Comparison of ENCODE assay signal across 12 cellular contexts in the genomic region with DNA sequence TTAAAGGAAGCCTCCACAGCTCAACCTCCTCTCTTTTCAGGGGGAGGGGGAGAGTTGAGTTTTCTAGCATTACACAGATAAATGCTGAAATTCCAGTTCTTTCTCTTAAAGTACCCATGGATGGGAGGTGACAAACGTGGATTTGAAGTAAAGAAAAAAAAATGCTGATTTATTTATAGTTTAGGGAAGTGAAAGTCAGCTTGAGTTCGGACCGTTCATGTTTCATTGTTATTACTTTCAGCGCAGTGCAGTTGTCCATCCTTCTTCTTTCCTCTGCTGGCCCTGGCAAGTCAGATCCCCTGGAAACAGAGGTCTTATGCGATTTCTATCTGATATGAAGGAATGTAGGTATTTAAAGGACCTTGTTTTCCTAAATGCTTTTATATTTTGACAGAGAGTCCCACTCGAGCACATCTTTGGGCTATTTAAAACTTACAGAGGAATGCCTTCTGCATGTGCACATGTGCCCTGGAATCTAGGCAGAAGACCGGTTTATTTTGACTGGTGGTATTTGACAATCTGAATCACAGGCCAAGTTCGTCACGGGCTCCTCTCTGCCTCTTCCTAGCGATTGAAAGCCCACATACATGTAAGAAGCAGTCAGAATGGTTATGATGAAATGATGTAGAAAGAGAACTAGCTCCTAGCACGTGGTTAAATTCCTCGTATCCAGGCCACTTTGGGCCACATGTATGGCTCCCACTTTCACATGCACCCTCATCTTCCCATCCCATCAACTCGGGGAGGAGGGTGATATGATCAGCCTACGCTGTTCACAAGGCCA.
DNase-seq lines count a peak whose midpoint lies in the region; ATAC-seq, FAIRE-seq and TF ChIP-seq lines count a peak whose summit lies in the region.
"Had no signal": no experiment of that assay in that cellular context is flagged by ENCODE, and none has a peak within 500 bp of the region (broad histone marks: within the 10 kb centered on the region; RNA-seq: fewer than 3 reads in every experiment).

No MANE protein-coding gene starts in this region.

- no peaks in the 10 kb centered on the region for H3K36me3 Mint-ChIP-seq in CD8-positive, alpha-beta memory T cell
- H3K36me3 Mint-ChIP-seq in activated naive CD4-positive, alpha-beta T cell treated with anti-CD3 and anti-CD28 coated beads, Interleukin-2, amount 10 ng/mL, durations not matched to agents 7 days and 5 days, result no peaks in the 10 kb centered on the region
- no peaks in the 10 kb centered on the region for H3K36me3 Mint-ChIP-seq in CD4-positive, alpha-beta memory T cell

- no peaks in the 10 kb centered on the region for H3K36me3 ChIP-seq in GM23248 (ENCODE audit: low read depth)
- H3K36me3 ChIP-seq in HepG2 (replicated peaks in 1 of 2; ENCODE audit: control insufficient read depth in 1 of 2, insufficient read depth in 2 of 2, low read length in 2 of 2), result no peaks in the 10 kb centered on the region
- H3K36me3 ChIP-seq in CD8-positive, alpha-beta memory T cell (ENCODE audit: insufficient read depth, low read length), result no peaks in the 10 kb centered on the region
- H3K36me3 ChIP-seq in CD4-positive, alpha-beta memory T cell (ENCODE audit: insufficient read depth, low read length), result no peaks in the 10 kb centered on the region
- H3K36me3 ChIP-seq: prostate gland had no signal

- no peaks in the 10 kb centered on the region for H3K9me2 ChIP-seq in GM23248 (ENCODE audit: insufficient read depth)

- H3K4me1 ChIP-seq in GM23248 (ENCODE audit: insufficient read depth) (peaks cover 13% of the 10 kb centered on the region), HepG2 (ENCODE audit: insufficient read depth, low read length) (no peaks in the 10 kb centered on the region)
- no peaks in the 10 kb centered on the region for H3K4me1 ChIP-seq in CD8-positive, alpha-beta memory T cell (ENCODE audit: insufficient read depth, low read length)
- H3K4me1 ChIP-seq in CD4-positive, alpha-beta memory T cell (ENCODE audit: insufficient read depth, low read length), result no peaks in the 10 kb centered on the region
- H3K4me1 ChIP-seq: prostate gland had no signal

- no TSS peak for BruUV-seq in HepG2 (replicated peaks; lab: Mats Ljungman, UMichigan)

- peaks cover 7% of the 10 kb centered on the region; the same call in 1 of the 2 replicates for H3F3A ChIP-seq in GM23248 (ENCODE audit: insufficient read depth)

- WGBS in GM23248 (ENCODE audit: low coverage in 1 of 2, low lambda C conversion rate in 2 of 2, missing lambda C conversion rate in 2 of 2), 2 experiments, result 61 to 63% methylated on average over 14 of the region's 14 CpGs
- WGBS in HepG2 (ENCODE audit: low lambda C conversion rate), result 12% methylated on average over 13 of the region's 14 CpGs

- TF ChIP-seq EP300 in HepG2 (IDR thresholded peaks at IDR 0.05; ENCODE audit: low read depth in 2 of 2, low read length in 2 of 2) (no peak), HepG2 (CRISPR knock-in tag; IDR thresholded peaks at IDR 0.05; ENCODE audit: borderline replicate concordance) (no peak)

- in situ Hi-C loops in GM23248 (cut with MboI) (no loop called here), HepG2 (cut with HindIII; ENCODE audit: extremely low pct_ligation_motif_present, low pct_unique_long_range_greater_than_20kb) (no loop called here)

- peaks cover 0 to 8% (median 4%) of the 10 kb centered on the region in 5 donors for H3K9me3 Mint-ChIP-seq in CD8-positive, alpha-beta memory T cell
- H3K9me3 Mint-ChIP-seq in activated naive CD4-positive, alpha-beta T cell treated with anti-CD3 and anti-CD28 coated beads, Interleukin-2, amount 10 ng/mL, durations not matched to agents 7 days and 5 days, result peaks cover 1% of the 10 kb centered on the region
- H3K9me3 Mint-ChIP-seq in CD4-positive, alpha-beta memory T cell, result peaks cover 0 to 8% (median 3%) of the 10 kb centered on the region in 8 donors

- peak; percentile 76 for ATAC-seq in GM18867 (IDR thresholded peaks at IDR 0.05; ENCODE audit: unreplicated experiment)
- ATAC-seq in HG03521 (IDR thresholded peaks at IDR 0.05; ENCODE audit: unreplicated experiment), result peak; percentile 73
- no peak for ATAC-seq in HepG2
- ATAC-seq: activated CD8-positive, alpha-beta T cell treated with anti-CD3 and anti-CD28 coated beads, Interleukin-2, amount 10 ng/mL, durations not matched to agents 7 days and 5 days had no signal

- TF ChIP-seq POLR2A in HepG2 (IDR thresholded peaks at IDR 0.05; ENCODE audit: insufficient read depth in 1 of 2, low read depth in 2 of 2, low read length in 2 of 2), result no peak

- POLR2A ChIA-PET in HepG2 (lab: Yijun Ruan, JAX), result no interaction called here
- POLR2A ChIA-PET in CD8-positive, alpha-beta memory T cell (lab: Charles Lee), result no interaction called here
- POLR2A ChIA-PET in CD4-positive, alpha-beta memory T cell (lab: Charles Lee; ENCODE audit: partially characterized antibody), result no interaction called here

- CTCF ChIA-PET in HepG2 (lab: Yijun Ruan, JAX; ENCODE audit: low intra/inter-chr PET ratio, low total read pairs), result no interaction called here
- CTCF ChIA-PET in CD8-positive, alpha-beta memory T cell (lab: Charles Lee), result no interaction called here
- CTCF ChIA-PET in activated naive CD4-positive, alpha-beta T cell treated with anti-CD3 and anti-CD28 coated beads, Interleukin-2, amount 10 ng/mL, durations not matched to agents 7 days and 5 days (lab: Charles Lee), result no interaction called here
- CTCF ChIA-PET in CD4-positive, alpha-beta memory T cell (lab: Charles Lee; ENCODE audit: partially characterized antibody), result no interaction called here

- H4K20me1 ChIP-seq in GM23248 (ENCODE audit: insufficient read depth) (no peaks in the 10 kb centered on the region), HepG2 (ENCODE audit: insufficient read depth, low read length) (no peaks in the 10 kb centered on the region)

- H3K9me3 ChIP-seq in GM23248 (ENCODE audit: low read depth) (no peaks in the 10 kb centered on the region), HepG2 (ENCODE audit: low read length) (no peaks in the 10 kb centered on the region)
- H3K9me3 ChIP-seq in CD8-positive, alpha-beta memory T cell (ENCODE audit: low read length), result no peaks in the 10 kb centered on the region
- no peaks in the 10 kb centered on the region for H3K9me3 ChIP-seq in CD4-positive, alpha-beta memory T cell (ENCODE audit: control insufficient read depth in 1 of 2, low read length in 2 of 2)
- H3K9me3 ChIP-seq: prostate gland had no signal

- peak overlapping the region; percentile 68 for H3K9ac ChIP-seq in GM23248
- H3K9ac ChIP-seq in HepG2 (ENCODE audit: insufficient read depth, low read depth, low read length), result no peak overlapping the region

- H3K4me2 ChIP-seq in GM23248 (ENCODE audit: unreplicated experiment) (peak overlapping the region; percentile 32), HepG2 (ENCODE audit: low read depth, low read length) (no peak overlapping the region)

- intact Hi-C loops in HepG2 (cut with micrococcal nuclease; ENCODE audit: unreplicated experiment), result no loop called here
- intact Hi-C loops in CD4-positive, alpha-beta memory T cell (cut with micrococcal nuclease), result no loop called here

- TF ChIP-seq RAD21 in HepG2 (CRISPR knock-in tag; IDR thresholded peaks at IDR 0.05), result no peak

- H3K27ac Mint-ChIP-seq in CD8-positive, alpha-beta memory T cell, result no peak overlapping the region
- H3K27ac Mint-ChIP-seq in activated naive CD4-positive, alpha-beta T cell treated with anti-CD3 and anti-CD28 coated beads, Interleukin-2, amount 10 ng/mL, durations not matched to agents 7 days and 5 days, result no peak overlapping the region
- no peak overlapping the region for H3K27ac Mint-ChIP-seq in CD4-positive, alpha-beta memory T cell
- H3K27ac Mint-ChIP-seq: activated CD8-positive, alpha-beta T cell treated with anti-CD3 and anti-CD28 coated beads, Interleukin-2, amount 10 ng/mL, durations not matched to agents 7 days and 5 days had no signal

- no peaks in the 10 kb centered on the region for H3K4me1 Mint-ChIP-seq in CD8-positive, alpha-beta memory T cell
- no peaks in the 10 kb centered on the region for H3K4me1 Mint-ChIP-seq in activated naive CD4-positive, alpha-beta T cell treated with anti-CD3 and anti-CD28 coated beads, Interleukin-2, amount 10 ng/mL, durations not matched to agents 7 days and 5 days
- no peaks in the 10 kb centered on the region for H3K4me1 Mint-ChIP-seq in CD4-positive, alpha-beta memory T cell

- peak; percentile 74 for DNase-seq in GM23248
- no peak for DNase-seq in HepG2 (ENCODE audit: low spot score)
- DNase-seq in CD8-positive, alpha-beta memory T cell, result no peak
- no peak for DNase-seq in activated naive CD4-positive, alpha-beta T cell treated with anti-CD3 and anti-CD28 coated beads, Interleukin-2, amount 10 ng/mL, durations not matched to agents 7 days and 5 days
- no peak for DNase-seq in CD4-positive, alpha-beta memory T cell
- DNase-seq in inferior parietal cortex (ENCODE audit: extremely low spot score), result no peak
- DNase-seq: activated CD8-positive, alpha-beta T cell treated with anti-CD3 and anti-CD28 coated beads, Interleukin-2, amount 10 ng/mL, durations not matched to agents 7 days and 5 days; cerebellar nuclear complex; stimulated activated CD8-positive, alpha-beta memory T cell treated with anti-CD3 and anti-CD28 coated beads, Interleukin-4, amount 100 ng/mL, for 48 hours had no signal

- no peak for FAIRE-seq in HepG2 (lab: Jason Lieb, UNC)

- H2AFZ ChIP-seq in GM23248, result peak overlapping the region; percentile 50; the same call in 1 of the 2 replicates
- no peak overlapping the region for H2AFZ ChIP-seq in HepG2 (ENCODE audit: low read length)

- no peak for TF ChIP-seq CTCF in HepG2 (CRISPR knock-in tag; IDR thresholded peaks at IDR 0.05)

- no peak overlapping the region for H3K4me3 ChIP-seq in GM23248
- H3K4me3 ChIP-seq in HepG2 (replicated peaks in 1 of 3; ENCODE audit: insufficient read depth in 1 of 3, low read depth in 2 of 3, low read length in 3 of 3), result no peak overlapping the region
- no peak overlapping the region for H3K4me3 ChIP-seq in CD8-positive, alpha-beta memory T cell (ENCODE audit: low read length)
- no peak overlapping the region for H3K4me3 ChIP-seq in CD4-positive, alpha-beta memory T cell (ENCODE audit: low read length in 2 of 2)
- H3K4me3 ChIP-seq: prostate gland had no signal

- H3K27me3 ChIP-seq in GM23248 (replicated peaks; ENCODE audit: insufficient read depth), result no peaks in the 10 kb centered on the region
- no peaks in the 10 kb centered on the region for H3K27me3 ChIP-seq in HepG2 (ENCODE audit: control insufficient read depth in 1 of 2, insufficient read depth in 2 of 2, low read length in 2 of 2)
- H3K27me3 ChIP-seq in CD8-positive, alpha-beta memory T cell (ENCODE audit: insufficient read depth, low read length, poor library complexity, severe bottlenecking), result no peaks in the 10 kb centered on the region
- H3K27me3 ChIP-seq in CD4-positive, alpha-beta memory T cell (ENCODE audit: insufficient read depth, low read length), result no peaks in the 10 kb centered on the region

- H3K27ac ChIP-seq in GM23248, result peak overlapping the region; percentile 91
- no peak overlapping the region for H3K27ac ChIP-seq in HepG2 (ENCODE audit: extremely low read length, insufficient read depth, low read length)
- no peak overlapping the region for H3K27ac ChIP-seq in CD8-positive, alpha-beta memory T cell (ENCODE audit: low read depth, low read length)
- H3K27ac ChIP-seq in CD4-positive, alpha-beta memory T cell (ENCODE audit: low read depth, low read length), result no peak overlapping the region
- H3K27ac ChIP-seq: prostate gland had no signal

- H3K27me3 Mint-ChIP-seq in CD8-positive, alpha-beta memory T cell, result no peaks in the 10 kb centered on the region
- no peaks in the 10 kb centered on the region for H3K27me3 Mint-ChIP-seq in activated naive CD4-positive, alpha-beta T cell treated with anti-CD3 and anti-CD28 coated beads, Interleukin-2, amount 10 ng/mL, durations not matched to agents 7 days and 5 days
- no peaks in the 10 kb centered on the region for H3K27me3 Mint-ChIP-seq in CD4-positive, alpha-beta memory T cell

- no peaks in the 10 kb centered on the region for H3K79me2 ChIP-seq in GM23248 (ENCODE audit: insufficient read depth)
- H3K79me2 ChIP-seq in HepG2 (ENCODE audit: insufficient read depth, low read length), result no peaks in the 10 kb centered on the region

- no peak overlapping the region for H3K4me3 Mint-ChIP-seq in CD8-positive, alpha-beta memory T cell
- no peak overlapping the region for H3K4me3 Mint-ChIP-seq in activated naive CD4-positive, alpha-beta T cell treated with anti-CD3 and anti-CD28 coated beads, Interleukin-2, amount 10 ng/mL, durations not matched to agents 7 days and 5 days
- H3K4me3 Mint-ChIP-seq in CD4-positive, alpha-beta memory T cell, result no peak overlapping the region
- H3K4me3 Mint-ChIP-seq: activated CD8-positive, alpha-beta T cell treated with anti-CD3 and anti-CD28 coated beads, Interleukin-2, amount 10 ng/mL, durations not matched to agents 7 days and 5 days had no signal
